Comparison of ENCODE assay signal across 13 cellular contexts in the genomic region with DNA sequence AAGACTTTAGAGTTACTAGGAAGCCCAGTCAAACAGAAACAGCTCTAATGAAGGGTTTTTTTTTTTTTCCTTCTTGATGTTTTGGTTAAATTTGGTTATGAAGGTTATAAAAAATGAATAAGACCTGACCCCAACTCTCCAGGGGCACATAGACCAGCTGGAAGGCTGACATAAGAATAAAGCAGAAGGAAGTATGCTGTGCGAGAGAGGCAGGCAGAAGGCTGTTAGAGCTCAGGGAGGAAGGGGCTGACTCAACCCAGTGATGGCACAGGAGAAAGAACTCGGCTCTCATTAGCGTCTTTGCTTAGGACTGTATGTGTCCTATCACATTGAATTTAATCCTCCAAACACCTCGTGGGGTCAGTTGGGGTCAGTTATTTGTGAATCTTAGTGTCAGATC.
DNase-seq lines count a peak whose midpoint lies in the region; ATAC-seq and TF ChIP-seq lines count a peak whose summit lies in the region.
"Had no signal": no experiment of that assay in that cellular context is flagged by ENCODE, and none has a peak within 500 bp of the region (broad histone marks: within the 10 kb centered on the region; RNA-seq: fewer than 3 reads in every experiment).

No MANE protein-coding gene starts in this region.

- no peaks in the 10 kb centered on the region for H3K27me3 Mint-ChIP-seq in chondrocyte (ENCODE audit: low read depth)

- H3K4me1 Mint-ChIP-seq in chondrocyte (ENCODE audit: low read depth): peaks cover 31% of the 10 kb centered on the region
- H3K4me1 Mint-ChIP-seq in stimulated activated effector memory CD8-positive, alpha-beta T cell treated with anti-CD3 and anti-CD28 coated beads, Interleukin-12 subunit alpha, Interleukin-12 subunit beta, amount 100 ng/mL, for 72 hours: no peaks in the 10 kb centered on the region
- H3K4me1 Mint-ChIP-seq: CD4-positive, alpha-beta memory T cell had no signal

- H3K36me3 Mint-ChIP-seq in chondrocyte (ENCODE audit: low read depth): no peaks in the 10 kb centered on the region
- H3K36me3 Mint-ChIP-seq in stimulated activated effector memory CD8-positive, alpha-beta T cell treated with anti-CD3 and anti-CD28 coated beads, Interleukin-12 subunit alpha, Interleukin-12 subunit beta, amount 100 ng/mL, for 72 hours: no peaks in the 10 kb centered on the region
- H3K36me3 Mint-ChIP-seq: CD4-positive, alpha-beta memory T cell had no signal

- H3K27ac Mint-ChIP-seq in chondrocyte (ENCODE audit: unreplicated experiment): peak overlapping the region; percentile 43
- H3K27ac Mint-ChIP-seq in stimulated activated effector memory CD8-positive, alpha-beta T cell treated with anti-CD3 and anti-CD28 coated beads, Interleukin-12 subunit alpha, Interleukin-12 subunit beta, amount 100 ng/mL, for 72 hours: no peak overlapping the region
- H3K27ac Mint-ChIP-seq: CD4-positive, alpha-beta memory T cell; T-helper 1 cell treated with Interleukin-12 subunit alpha and Interleukin-12 subunit beta and Interleukin-4 antibody, amounts not matched to agents 30 μg/mL and 1 μg/mL, for 36 hours had no signal

- DNase-seq in LHCN-M2 (ENCODE audit: low read depth): peak; percentile 42
- DNase-seq in chondrocyte (ENCODE audit: low spot score): no peak
- DNase-seq in stimulated activated effector memory CD8-positive, alpha-beta T cell treated with anti-CD3 and anti-CD28 coated beads, Interleukin-12 subunit alpha, Interleukin-12 subunit beta, amount 100 ng/mL, for 72 hours (ENCODE audit: low spot score in 2 of 2): no peak
- no peak for DNase-seq in OCI-M1 (lab: John Stamatoyannopoulos, UW)
- no peak for DNase-seq in amygdala (lab: John Stamatoyannopoulos, UW)
- DNase-seq: activated CD4-positive, alpha-beta T cell treated with anti-CD3 and anti-CD28 coated beads, Interleukin-2, amount 50 U/mL, for 4 hours; CD4-positive, alpha-beta memory T cell; MM.1S; stimulated activated CD4-positive, alpha-beta T cell treated with anti-CD3 and anti-CD28 coated beads, Interleukin-4, amount 100 ng/mL, for 24 hours; stimulated activated naive CD4-positive, alpha-beta T cell had no signal

- ATAC-seq in GM18868 (IDR thresholded peaks at IDR 0.05; ENCODE audit: unreplicated experiment): peak; percentile 50
- peak; percentile 59 for ATAC-seq in stimulated activated effector memory CD8-positive, alpha-beta T cell treated with anti-CD3 and anti-CD28 coated beads, Interleukin-12 subunit alpha, Interleukin-12 subunit beta, amount 100 ng/mL, for 72 hours
- no peak for ATAC-seq in HG03571 (IDR thresholded peaks at IDR 0.05; ENCODE audit: unreplicated experiment)

- H3K9me3 Mint-ChIP-seq in chondrocyte (ENCODE audit: low read depth): no peaks in the 10 kb centered on the region
- no peaks in the 10 kb centered on the region for H3K9me3 Mint-ChIP-seq in stimulated activated effector memory CD8-positive, alpha-beta T cell treated with anti-CD3 and anti-CD28 coated beads, Interleukin-12 subunit alpha, Interleukin-12 subunit beta, amount 100 ng/mL, for 72 hours
- H3K9me3 Mint-ChIP-seq: CD4-positive, alpha-beta memory T cell; T-helper 1 cell treated with Interleukin-12 subunit alpha and Interleukin-12 subunit beta and Interleukin-4 antibody, amounts not matched to agents 30 μg/mL and 1 μg/mL, for 36 hours had no signal

- no peak for TF ChIP-seq CTCF in chondrocyte (IDR thresholded peaks at IDR 0.05)

- no peak overlapping the region for H3K4me3 Mint-ChIP-seq in chondrocyte (ENCODE audit: unreplicated experiment)
- H3K4me3 Mint-ChIP-seq in stimulated activated effector memory CD8-positive, alpha-beta T cell treated with anti-CD3 and anti-CD28 coated beads, Interleukin-12 subunit alpha, Interleukin-12 subunit beta, amount 100 ng/mL, for 72 hours: no peak overlapping the region
- H3K4me3 Mint-ChIP-seq: CD4-positive, alpha-beta memory T cell; T-helper 1 cell treated with Interleukin-12 subunit alpha and Interleukin-12 subunit beta and Interleukin-4 antibody, amounts not matched to agents 30 μg/mL and 1 μg/mL, for 36 hours had no signal
